In the genomic region with DNA sequence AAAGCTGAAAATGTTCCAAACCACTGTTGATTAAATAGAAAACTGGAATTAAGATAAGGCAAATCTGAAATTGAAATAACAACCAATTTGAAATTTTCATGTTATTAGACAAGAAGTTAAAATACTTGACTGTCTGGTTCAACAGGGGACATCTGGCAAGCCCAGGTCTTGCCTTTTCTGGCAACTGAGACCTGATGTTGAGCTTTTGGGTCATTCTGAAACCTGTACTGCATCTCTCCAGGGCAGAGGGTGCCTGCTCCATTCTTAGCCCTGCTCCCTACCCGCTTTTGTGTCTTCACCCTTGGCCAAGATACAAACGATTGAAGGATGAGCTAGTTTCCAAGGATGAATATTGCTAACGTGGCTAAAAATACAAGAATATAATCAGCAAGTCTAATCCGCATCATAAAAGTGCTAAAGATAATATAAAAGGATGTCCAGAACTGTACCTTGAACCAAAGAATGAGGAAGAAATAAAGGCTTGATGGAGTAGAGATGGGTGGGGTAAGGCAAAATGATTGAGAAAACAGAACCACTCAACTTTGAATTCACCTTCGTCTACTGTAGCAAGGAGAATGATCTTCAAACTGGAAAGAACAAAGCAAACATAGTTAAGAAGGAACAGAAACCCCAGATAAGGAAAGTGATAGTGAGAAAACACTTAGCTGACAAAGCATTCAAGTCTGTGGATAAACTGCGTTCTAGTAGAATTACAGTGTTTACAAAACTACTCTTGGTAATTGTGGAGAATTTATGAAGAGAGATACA, we compare ENCODE assay signal across 12 cellular contexts.
DNase-seq lines count a peak whose midpoint lies in the region; ATAC-seq and TF ChIP-seq lines count a peak whose summit lies in the region.
"Had no signal": no experiment of that assay in that cellular context is flagged by ENCODE, and none has a peak within 500 bp of the region (broad histone marks: within the 10 kb centered on the region; RNA-seq: fewer than 3 reads in every experiment).

No MANE protein-coding gene starts in this region.

- no peak overlapping the region for H3K4me3 Mint-ChIP-seq in naive thymus-derived CD8-positive, alpha-beta T cell
- H3K4me3 Mint-ChIP-seq: activated naive CD8-positive, alpha-beta T cell had no signal

- no peak overlapping the region for H3K4me2 ChIP-seq in mammary epithelial cell (ENCODE audit: insufficient read depth, low read depth, low read length)

- DNase-seq in GM10248 (ENCODE audit: extremely low spot score) = peak; percentile 26
- DNase-seq in mammary epithelial cell = no peak
- no peak for DNase-seq in naive thymus-derived CD8-positive, alpha-beta T cell
- no peak for DNase-seq in dorsolateral prefrontal cortex
- no peak for DNase-seq in COR-L47 (lab: John Stamatoyannopoulos, UW)
- DNase-seq: activated CD4-positive, alpha-beta T cell treated with anti-CD3 and anti-CD28 coated beads for 1 hour; NCI-H2081 treated with DMSO at 0.1 percent for 48 hours; stomach had no signal

- H3K27ac ChIP-seq in mammary epithelial cell (ENCODE audit: insufficient read depth, low read depth, low read length) (no peak overlapping the region), dorsolateral prefrontal cortex (no peak overlapping the region)

- H3K9me3 Mint-ChIP-seq in naive thymus-derived CD8-positive, alpha-beta T cell = peaks cover 0 to 13% (median 7%) of the 10 kb centered on the region in 9 donors

- no peaks in the 10 kb centered on the region for H4K20me1 ChIP-seq in mammary epithelial cell (ENCODE audit: insufficient read depth, low read length)

- POLR2A ChIA-PET in GM10248 (lab: Yijun Ruan, JAX) = no interaction called here
- POLR2A ChIA-PET in naive thymus-derived CD8-positive, alpha-beta T cell (lab: Charles Lee) = no interaction called here

- peaks cover 0 to 5% (median 0%) of the 10 kb centered on the region in 3 donors for H3K36me3 Mint-ChIP-seq in naive thymus-derived CD8-positive, alpha-beta T cell
- H3K36me3 Mint-ChIP-seq: activated naive CD8-positive, alpha-beta T cell had no signal

- WGBS in mammary epithelial cell (ENCODE audit: low coverage, missing lambda C conversion rate) = 72% methylated on average over 6 of the region's 6 CpGs

- no peak overlapping the region for H3K27ac Mint-ChIP-seq in naive thymus-derived CD8-positive, alpha-beta T cell
- H3K27ac Mint-ChIP-seq: activated naive CD8-positive, alpha-beta T cell had no signal

- no peak for TF ChIP-seq CTCF in GM10248 (IDR thresholded peaks at IDR 0.05; ENCODE audit: control extremely low read depth, extremely low read depth, low read depth, missing control alignments)
- TF ChIP-seq CTCF in mammary epithelial cell (conservative IDR thresholded peaks at IDR 0.05 in 1 of 2, IDR thresholded peaks at IDR 0.05 in 1 of 2; ENCODE audit: extremely low read depth in 1 of 2, insufficient read depth in 1 of 2, low read depth in 1 of 2, low read length in 2 of 2) = no peak
- no peak for TF ChIP-seq CTCF in dorsolateral prefrontal cortex (IDR thresholded peaks at IDR 0.05 in 54 of 56, conservative IDR thresholded peaks at IDR 0.05 in 2 of 56; ENCODE audit: low read depth in 1 of 56, partially characterized antibody in 56 of 56)

- H3K27me3 Mint-ChIP-seq in naive thymus-derived CD8-positive, alpha-beta T cell = peaks cover 0 to 5% (median 1%) of the 10 kb centered on the region in 5 donors
- H3K27me3 Mint-ChIP-seq: activated naive CD8-positive, alpha-beta T cell had no signal

- H3K4me1 Mint-ChIP-seq in naive thymus-derived CD8-positive, alpha-beta T cell = peaks cover 0 to 13% (median 0%) of the 10 kb centered on the region in 4 donors

- dilution Hi-C loops in mammary epithelial cell (cut with HindIII; ENCODE audit: low sequenced_read_pairs) = no loop called here

- no peaks in the 10 kb centered on the region for H3K9me3 ChIP-seq in mammary epithelial cell (replicated peaks; ENCODE audit: insufficient read depth, low read length)

- H2AFZ ChIP-seq in mammary epithelial cell (ENCODE audit: low read depth, low read length) = no peak overlapping the region

- no peak overlapping the region for H3K9ac ChIP-seq in mammary epithelial cell (ENCODE audit: insufficient read depth, low read length)

- BruUV-seq in mammary epithelial cell (replicated peaks; lab: Mats Ljungman, UMichigan) = no TSS peak

- CTCF ChIA-PET in GM10248 (lab: Yijun Ruan, JAX) (no interaction called here), mammary epithelial cell (lab: Charles Lee; ENCODE audit: low non-redundant PET) (no interaction called here)

- no peaks in the 10 kb centered on the region for H3K4me1 ChIP-seq in mammary epithelial cell (ENCODE audit: insufficient read depth, low read length)

- ATAC-seq in GM19438 (IDR thresholded peaks at IDR 0.05; ENCODE audit: low read depth, unreplicated experiment) (peak; percentile 71), HG02885 (IDR thresholded peaks at IDR 0.05; ENCODE audit: poor library complexity, unreplicated experiment) (peak; percentile 77), HG03575 (IDR thresholded peaks at IDR 0.05; ENCODE audit: extremely low read depth, insufficient number of reproducible peaks, low FRiP score, unreplicated experiment) (peak; percentile 75)
- no peak for ATAC-seq in naive thymus-derived CD8-positive, alpha-beta T cell

- no peak overlapping the region for H3K4me3 ChIP-seq in mammary epithelial cell (replicated peaks in 1 of 3; ENCODE audit: insufficient read depth in 1 of 3, low read depth in 2 of 3, low read length in 3 of 3)
- no peak overlapping the region for H3K4me3 ChIP-seq in dorsolateral prefrontal cortex
- H3K4me3 ChIP-seq: stomach had no signal

- H3K27me3 ChIP-seq in mammary epithelial cell (ENCODE audit: insufficient read depth, low read length) = peaks cover 3% of the 10 kb centered on the region
- peaks cover 0 to 7% (median 0%) of the 10 kb centered on the region in 45 donors for H3K27me3 ChIP-seq in dorsolateral prefrontal cortex
- H3K27me3 ChIP-seq: stomach had no signal

- intact Hi-C loops in mammary epithelial cell (cut with micrococcal nuclease) (no loop called here), dorsolateral prefrontal cortex (cut with DNase I) (no loop called here)

- H3K79me2 ChIP-seq in mammary epithelial cell (ENCODE audit: insufficient read depth, low read length) = no peaks in the 10 kb centered on the region

- H3K36me3 ChIP-seq in mammary epithelial cell (ENCODE audit: insufficient read depth, low read length) = no peaks in the 10 kb centered on the region
- H3K36me3 ChIP-seq: stomach had no signal

- in situ Hi-C loops in mammary epithelial cell (cut with MboI; ENCODE audit: low sequenced_read_pairs in 2 of 2) = no loop called here

Comparison
In these comparisons a context has a peak if more than half of its experiments do, and no peak if none do; other contexts are left out.
1. ATAC-seq: peak in GM19438 (single experiment), HG02885 (single experiment) and HG03575 (single experiment); none in naive thymus-derived CD8-positive, alpha-beta T cell (0 of 2).